In the genomic region with DNA sequence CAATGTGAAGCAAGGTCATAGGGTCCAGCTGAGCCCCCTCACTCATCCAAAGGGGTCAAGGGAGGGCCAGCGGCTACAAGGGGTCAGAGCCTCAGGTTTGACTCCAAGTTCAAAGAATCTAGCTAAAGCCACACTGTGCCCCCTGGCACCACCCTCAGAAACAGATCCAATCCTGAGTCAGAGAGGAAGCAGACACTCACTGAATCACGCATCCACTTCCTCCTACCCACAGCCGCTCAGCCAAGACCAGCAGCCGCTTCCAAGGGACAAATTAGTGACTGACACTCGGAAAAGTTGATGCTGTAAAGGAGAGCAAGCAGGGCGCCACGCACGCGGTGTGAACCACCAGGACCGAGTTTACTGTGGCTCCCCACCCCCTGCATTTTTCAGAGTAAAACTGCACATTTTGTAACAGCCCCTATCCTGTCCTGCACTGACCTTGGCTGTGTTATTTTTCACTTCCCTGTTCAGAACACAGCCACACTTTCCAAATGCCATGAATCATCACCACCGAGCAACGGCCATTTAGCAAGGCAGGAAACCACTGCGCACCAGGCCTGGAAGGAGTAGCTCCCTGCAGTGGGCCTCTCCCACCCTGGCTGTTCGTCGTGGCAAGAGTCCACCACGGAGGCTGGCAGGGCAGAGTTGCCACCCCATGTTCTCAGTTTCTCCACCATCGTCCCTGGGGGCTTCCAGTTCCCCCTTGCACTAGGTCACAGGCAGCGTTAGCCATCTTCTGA, we compare ENCODE assay signal across 1 cellular context.
TF ChIP-seq lines count a peak whose summit lies in the region.

No MANE protein-coding gene starts in this region.

TF ChIP-seq in HepG2, 621 proteins besides CTCF, POLR2A, EP300 and RAD21 (continued from another document and continues in another):
- TF ChIP-seq, protein P1, sequence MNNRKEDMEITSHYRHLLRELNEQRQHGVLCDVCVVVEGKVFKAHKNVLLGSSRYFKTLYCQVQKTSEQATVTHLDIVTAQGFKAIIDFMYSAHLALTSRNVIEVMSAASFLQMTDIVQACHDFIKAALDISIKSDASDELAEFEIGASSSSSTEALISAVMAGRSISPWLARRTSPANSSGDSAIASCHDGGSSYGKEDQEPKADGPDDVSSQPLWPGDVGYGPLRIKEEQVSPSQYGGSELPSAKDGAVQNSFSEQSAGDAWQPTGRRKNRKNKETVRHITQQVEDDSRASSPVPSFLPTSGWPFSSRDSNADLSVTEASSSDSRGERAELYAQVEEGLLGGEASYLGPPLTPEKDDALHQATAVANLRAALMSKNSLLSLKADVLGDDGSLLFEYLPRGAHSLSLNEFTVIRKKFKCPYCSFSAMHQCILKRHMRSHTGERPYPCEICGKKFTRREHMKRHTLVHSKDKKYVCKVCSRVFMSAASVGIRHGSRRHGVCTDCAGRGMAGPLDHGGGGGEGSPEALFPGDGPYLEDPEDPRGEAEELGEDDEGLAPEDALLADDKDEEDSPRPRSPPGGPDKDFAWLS (CRISPR knock-in tag; IDR thresholded peaks at IDR 0.05; ENCODE audit: borderline replicate concordance), result no peak
- TF ChIP-seq ZNF766 (CRISPR knock-in tag; IDR thresholded peaks at IDR 0.05; ENCODE audit: borderline replicate concordance), result peak; percentile 52; the same call in 1 of the 2 replicates
- TF ChIP-seq HNRNPUL1 (IDR thresholded peaks at IDR 0.05; ENCODE audit: low read depth, low read length), result no peak
- TF ChIP-seq, protein P2, sequence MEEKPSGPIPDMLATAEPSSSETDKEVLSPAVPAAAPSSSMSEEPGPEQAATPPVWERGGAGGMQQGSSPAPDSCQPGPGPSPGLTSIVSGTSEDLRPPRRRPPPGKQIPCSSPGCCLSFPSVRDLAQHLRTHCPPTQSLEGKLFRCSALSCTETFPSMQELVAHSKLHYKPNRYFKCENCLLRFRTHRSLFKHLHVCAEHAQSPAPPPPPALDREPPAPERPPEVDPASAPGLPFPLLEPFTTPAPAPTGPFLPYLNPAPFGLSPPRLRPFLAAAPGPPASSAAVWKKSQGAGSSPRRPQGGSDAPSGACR (CRISPR knock-in tag; IDR thresholded peaks at IDR 0.05), result peak; percentile 87; the same call in 1 of the 2 replicates
- no peak for TF ChIP-seq KLF11 (CRISPR knock-in tag; IDR thresholded peaks at IDR 0.05)
- no peak for TF ChIP-seq ZNF550 (CRISPR knock-in tag; IDR thresholded peaks at IDR 0.05; ENCODE audit: borderline replicate concordance)
- no peak for TF ChIP-seq NFYC (CRISPR knock-in tag; IDR thresholded peaks at IDR 0.05)
- TF ChIP-seq ZNF382 (CRISPR knock-in tag; IDR thresholded peaks at IDR 0.05; ENCODE audit: borderline replicate concordance), result no peak
- TF ChIP-seq ZNF136 (CRISPR knock-in tag; IDR thresholded peaks at IDR 0.05; ENCODE audit: low read depth), result no peak
- TF ChIP-seq, protein P3, sequence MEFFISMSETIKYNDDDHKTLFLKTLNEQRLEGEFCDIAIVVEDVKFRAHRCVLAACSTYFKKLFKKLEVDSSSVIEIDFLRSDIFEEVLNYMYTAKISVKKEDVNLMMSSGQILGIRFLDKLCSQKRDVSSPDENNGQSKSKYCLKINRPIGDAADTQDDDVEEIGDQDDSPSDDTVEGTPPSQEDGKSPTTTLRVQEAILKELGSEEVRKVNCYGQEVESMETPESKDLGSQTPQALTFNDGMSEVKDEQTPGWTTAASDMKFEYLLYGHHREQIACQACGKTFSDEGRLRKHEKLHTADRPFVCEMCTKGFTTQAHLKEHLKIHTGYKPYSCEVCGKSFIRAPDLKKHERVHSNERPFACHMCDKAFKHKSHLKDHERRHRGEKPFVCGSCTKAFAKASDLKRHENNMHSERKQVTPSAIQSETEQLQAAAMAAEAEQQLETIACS (CRISPR knock-in tag; IDR thresholded peaks at IDR 0.05), result 0 out of 2 replicates have a peak, but pooled peaks have one; percentile 7
- TF ChIP-seq, protein P4, sequence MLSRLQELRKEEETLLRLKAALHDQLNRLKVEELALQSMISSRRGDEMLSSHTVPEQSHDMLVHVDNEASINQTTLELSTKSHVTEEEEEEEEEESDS (CRISPR knock-in tag; IDR thresholded peaks at IDR 0.05; ENCODE audit: borderline replicate concordance), result no peak
- TF ChIP-seq, protein P5, sequence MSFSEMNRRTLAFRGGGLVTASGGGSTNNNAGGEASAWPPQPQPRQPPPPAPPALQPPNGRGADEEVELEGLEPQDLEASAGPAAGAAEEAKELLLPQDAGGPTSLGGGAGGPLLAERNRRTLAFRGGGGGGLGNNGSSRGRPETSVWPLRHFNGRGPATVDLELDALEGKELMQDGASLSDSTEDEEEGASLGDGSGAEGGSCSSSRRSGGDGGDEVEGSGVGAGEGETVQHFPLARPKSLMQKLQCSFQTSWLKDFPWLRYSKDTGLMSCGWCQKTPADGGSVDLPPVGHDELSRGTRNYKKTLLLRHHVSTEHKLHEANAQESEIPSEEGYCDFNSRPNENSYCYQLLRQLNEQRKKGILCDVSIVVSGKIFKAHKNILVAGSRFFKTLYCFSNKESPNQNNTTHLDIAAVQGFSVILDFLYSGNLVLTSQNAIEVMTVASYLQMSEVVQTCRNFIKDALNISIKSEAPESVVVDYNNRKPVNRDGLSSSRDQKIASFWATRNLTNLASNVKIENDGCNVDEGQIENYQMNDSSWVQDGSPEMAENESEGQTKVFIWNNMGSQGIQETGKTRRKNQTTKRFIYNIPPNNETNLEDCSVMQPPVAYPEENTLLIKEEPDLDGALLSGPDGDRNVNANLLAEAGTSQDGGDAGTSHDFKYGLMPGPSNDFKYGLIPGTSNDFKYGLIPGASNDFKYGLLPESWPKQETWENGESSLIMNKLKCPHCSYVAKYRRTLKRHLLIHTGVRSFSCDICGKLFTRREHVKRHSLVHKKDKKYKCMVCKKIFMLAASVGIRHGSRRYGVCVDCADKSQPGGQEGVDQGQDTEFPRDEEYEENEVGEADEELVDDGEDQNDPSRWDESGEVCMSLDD (CRISPR knock-in tag; IDR thresholded peaks at IDR 0.05; ENCODE audit: borderline replicate concordance), result no peak
- no peak for TF ChIP-seq SIN3A (IDR thresholded peaks at IDR 0.05; ENCODE audit: borderline replicate concordance, low read depth, low read length)
- 0 out of 2 replicates have a peak, but pooled peaks have one; percentile 62 for TF ChIP-seq TOPORS (CRISPR knock-in tag; IDR thresholded peaks at IDR 0.05)
- peak; percentile 10; the same call in 1 of the 2 replicates for TF ChIP-seq STAG1 (CRISPR knock-in tag; IDR thresholded peaks at IDR 0.05)
- TF ChIP-seq NR2C2 (CRISPR knock-in tag; IDR thresholded peaks at IDR 0.05; ENCODE audit: borderline replicate concordance), result peak; percentile 83
- TF ChIP-seq NFKBIZ (CRISPR knock-in tag; IDR thresholded peaks at IDR 0.05), result 0 out of 2 replicates have a peak, but pooled peaks have one; percentile 20
- peak; percentile 73; the same call in 1 of the 2 replicates for TF ChIP-seq ZNF546 (CRISPR knock-in tag; conservative IDR thresholded peaks at IDR 0.05)
- TF ChIP-seq ZZZ3 (CRISPR knock-in tag; IDR thresholded peaks at IDR 0.05; ENCODE audit: borderline replicate concordance), result no peak
- no peak; the same call in 1 of the 2 replicates for TF ChIP-seq KAT7 (CRISPR knock-in tag; IDR thresholded peaks at IDR 0.05; ENCODE audit: borderline replicate concordance)
- TF ChIP-seq GTF3A (CRISPR knock-in tag; conservative IDR thresholded peaks at IDR 0.05), result no peak
- peak; percentile 37 for TF ChIP-seq JUND (CRISPR knock-in tag; IDR thresholded peaks at IDR 0.05)
- no peak for TF ChIP-seq PLRG1 (conservative IDR thresholded peaks at IDR 0.05)
- TF ChIP-seq, protein P6, sequence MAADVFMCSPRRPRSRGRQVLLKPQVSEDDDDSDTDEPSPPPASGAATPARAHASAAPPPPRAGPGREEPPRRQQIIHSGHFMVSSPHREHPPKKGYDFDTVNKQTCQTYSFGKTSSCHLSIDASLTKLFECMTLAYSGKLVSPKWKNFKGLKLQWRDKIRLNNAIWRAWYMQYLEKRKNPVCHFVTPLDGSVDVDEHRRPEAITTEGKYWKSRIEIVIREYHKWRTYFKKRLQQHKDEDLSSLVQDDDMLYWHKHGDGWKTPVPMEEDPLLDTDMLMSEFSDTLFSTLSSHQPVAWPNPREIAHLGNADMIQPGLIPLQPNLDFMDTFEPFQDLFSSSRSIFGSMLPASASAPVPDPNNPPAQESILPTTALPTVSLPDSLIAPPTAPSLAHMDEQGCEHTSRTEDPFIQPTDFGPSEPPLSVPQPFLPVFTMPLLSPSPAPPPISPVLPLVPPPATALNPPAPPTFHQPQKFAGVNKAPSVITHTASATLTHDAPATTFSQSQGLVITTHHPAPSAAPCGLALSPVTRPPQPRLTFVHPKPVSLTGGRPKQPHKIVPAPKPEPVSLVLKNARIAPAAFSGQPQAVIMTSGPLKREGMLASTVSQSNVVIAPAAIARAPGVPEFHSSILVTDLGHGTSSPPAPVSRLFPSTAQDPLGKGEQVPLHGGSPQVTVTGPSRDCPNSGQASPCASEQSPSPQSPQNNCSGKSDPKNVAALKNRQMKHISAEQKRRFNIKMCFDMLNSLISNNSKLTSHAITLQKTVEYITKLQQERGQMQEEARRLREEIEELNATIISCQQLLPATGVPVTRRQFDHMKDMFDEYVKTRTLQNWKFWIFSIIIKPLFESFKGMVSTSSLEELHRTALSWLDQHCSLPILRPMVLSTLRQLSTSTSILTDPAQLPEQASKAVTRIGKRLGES (CRISPR knock-in tag; IDR thresholded peaks at IDR 0.05; ENCODE audit: borderline replicate concordance), result no peak
- TF ChIP-seq, protein P7, sequence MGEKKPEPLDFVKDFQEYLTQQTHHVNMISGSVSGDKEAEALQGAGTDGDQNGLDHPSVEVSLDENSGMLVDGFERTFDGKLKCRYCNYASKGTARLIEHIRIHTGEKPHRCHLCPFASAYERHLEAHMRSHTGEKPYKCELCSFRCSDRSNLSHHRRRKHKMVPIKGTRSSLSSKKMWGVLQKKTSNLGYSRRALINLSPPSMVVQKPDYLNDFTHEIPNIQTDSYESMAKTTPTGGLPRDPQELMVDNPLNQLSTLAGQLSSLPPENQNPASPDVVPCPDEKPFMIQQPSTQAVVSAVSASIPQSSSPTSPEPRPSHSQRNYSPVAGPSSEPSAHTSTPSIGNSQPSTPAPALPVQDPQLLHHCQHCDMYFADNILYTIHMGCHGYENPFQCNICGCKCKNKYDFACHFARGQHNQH (CRISPR knock-in tag; IDR thresholded peaks at IDR 0.05), result peak; percentile 69; the same call in 1 of the 2 replicates
- TF ChIP-seq HNF4G (IDR thresholded peaks at IDR 0.05; ENCODE audit: borderline replicate concordance, low read depth, low read length), result no peak
- no peak for TF ChIP-seq HNF4G (CRISPR knock-in tag; IDR thresholded peaks at IDR 0.05; ENCODE audit: borderline replicate concordance, low read depth)
- no peak for TF ChIP-seq TCF12 (IDR thresholded peaks at IDR 0.05)
- no peak; the same call in 1 of the 2 replicates for TF ChIP-seq TCF12 (CRISPR knock-in tag; IDR thresholded peaks at IDR 0.05)
- TF ChIP-seq, protein P8, sequence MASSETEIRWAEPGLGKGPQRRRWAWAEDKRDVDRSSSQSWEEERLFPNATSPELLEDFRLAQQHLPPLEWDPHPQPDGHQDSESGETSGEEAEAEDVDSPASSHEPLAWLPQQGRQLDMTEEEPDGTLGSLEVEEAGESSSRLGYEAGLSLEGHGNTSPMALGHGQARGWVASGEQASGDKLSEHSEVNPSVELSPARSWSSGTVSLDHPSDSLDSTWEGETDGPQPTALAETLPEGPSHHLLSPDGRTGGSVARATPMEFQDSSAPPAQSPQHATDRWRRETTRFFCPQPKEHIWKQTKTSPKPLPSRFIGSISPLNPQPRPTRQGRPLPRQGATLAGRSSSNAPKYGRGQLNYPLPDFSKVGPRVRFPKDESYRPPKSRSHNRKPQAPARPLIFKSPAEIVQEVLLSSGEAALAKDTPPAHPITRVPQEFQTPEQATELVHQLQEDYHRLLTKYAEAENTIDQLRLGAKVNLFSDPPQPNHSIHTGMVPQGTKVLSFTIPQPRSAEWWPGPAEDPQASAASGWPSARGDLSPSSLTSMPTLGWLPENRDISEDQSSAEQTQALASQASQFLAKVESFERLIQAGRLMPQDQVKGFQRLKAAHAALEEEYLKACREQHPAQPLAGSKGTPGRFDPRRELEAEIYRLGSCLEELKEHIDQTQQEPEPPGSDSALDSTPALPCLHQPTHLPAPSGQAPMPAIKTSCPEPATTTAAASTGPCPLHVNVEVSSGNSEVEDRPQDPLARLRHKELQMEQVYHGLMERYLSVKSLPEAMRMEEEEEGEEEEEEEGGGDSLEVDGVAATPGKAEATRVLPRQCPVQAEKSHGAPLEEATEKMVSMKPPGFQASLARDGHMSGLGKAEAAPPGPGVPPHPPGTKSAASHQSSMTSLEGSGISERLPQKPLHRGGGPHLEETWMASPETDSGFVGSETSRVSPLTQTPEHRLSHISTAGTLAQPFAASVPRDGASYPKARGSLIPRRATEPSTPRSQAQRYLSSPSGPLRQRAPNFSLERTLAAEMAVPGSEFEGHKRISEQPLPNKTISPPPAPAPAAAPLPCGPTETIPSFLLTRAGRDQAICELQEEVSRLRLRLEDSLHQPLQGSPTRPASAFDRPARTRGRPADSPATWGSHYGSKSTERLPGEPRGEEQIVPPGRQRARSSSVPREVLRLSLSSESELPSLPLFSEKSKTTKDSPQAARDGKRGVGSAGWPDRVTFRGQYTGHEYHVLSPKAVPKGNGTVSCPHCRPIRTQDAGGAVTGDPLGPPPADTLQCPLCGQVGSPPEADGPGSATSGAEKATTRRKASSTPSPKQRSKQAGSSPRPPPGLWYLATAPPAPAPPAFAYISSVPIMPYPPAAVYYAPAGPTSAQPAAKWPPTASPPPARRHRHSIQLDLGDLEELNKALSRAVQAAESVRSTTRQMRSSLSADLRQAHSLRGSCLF (CRISPR knock-in tag; IDR thresholded peaks at IDR 0.05; ENCODE audit: borderline replicate concordance), result no peak
- peak; percentile 77 for TF ChIP-seq ZNF792 (CRISPR knock-in tag; IDR thresholded peaks at IDR 0.05)
- TF ChIP-seq CEBPG (CRISPR knock-in tag; IDR thresholded peaks at IDR 0.05), result peak; percentile 22
- 0 out of 2 replicates have a peak, but pooled peaks have one; percentile 11 for TF ChIP-seq NFE2L2 (IDR thresholded peaks at IDR 0.05; ENCODE audit: low read length)
- TF ChIP-seq, protein P9, sequence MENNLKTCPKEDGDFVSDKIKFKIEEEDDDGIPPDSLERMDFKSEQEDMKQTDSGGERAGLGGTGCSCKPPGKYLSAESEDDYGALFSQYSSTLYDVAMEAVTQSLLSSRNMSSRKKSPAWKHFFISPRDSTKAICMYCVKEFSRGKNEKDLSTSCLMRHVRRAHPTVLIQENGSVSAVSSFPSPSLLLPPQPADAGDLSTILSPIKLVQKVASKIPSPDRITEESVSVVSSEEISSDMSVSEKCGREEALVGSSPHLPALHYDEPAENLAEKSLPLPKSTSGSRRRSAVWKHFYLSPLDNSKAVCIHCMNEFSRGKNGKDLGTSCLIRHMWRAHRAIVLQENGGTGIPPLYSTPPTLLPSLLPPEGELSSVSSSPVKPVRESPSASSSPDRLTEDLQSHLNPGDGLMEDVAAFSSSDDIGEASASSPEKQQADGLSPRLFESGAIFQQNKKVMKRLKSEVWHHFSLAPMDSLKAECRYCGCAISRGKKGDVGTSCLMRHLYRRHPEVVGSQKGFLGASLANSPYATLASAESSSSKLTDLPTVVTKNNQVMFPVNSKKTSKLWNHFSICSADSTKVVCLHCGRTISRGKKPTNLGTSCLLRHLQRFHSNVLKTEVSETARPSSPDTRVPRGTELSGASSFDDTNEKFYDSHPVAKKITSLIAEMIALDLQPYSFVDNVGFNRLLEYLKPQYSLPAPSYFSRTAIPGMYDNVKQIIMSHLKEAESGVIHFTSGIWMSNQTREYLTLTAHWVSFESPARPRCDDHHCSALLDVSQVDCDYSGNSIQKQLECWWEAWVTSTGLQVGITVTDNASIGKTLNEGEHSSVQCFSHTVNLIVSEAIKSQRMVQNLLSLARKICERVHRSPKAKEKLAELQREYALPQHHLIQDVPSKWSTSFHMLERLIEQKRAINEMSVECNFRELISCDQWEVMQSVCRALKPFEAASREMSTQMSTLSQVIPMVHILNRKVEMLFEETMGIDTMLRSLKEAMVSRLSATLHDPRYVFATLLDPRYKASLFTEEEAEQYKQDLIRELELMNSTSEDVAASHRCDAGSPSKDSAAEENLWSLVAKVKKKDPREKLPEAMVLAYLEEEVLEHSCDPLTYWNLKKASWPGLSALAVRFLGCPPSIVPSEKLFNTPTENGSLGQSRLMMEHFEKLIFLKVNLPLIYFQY (CRISPR knock-in tag; IDR thresholded peaks at IDR 0.05; ENCODE audit: borderline replicate concordance), result peak; percentile 13; the same call in 1 of the 2 replicates
- 0 out of 2 replicates have a peak, but pooled peaks have one; percentile 16 for TF ChIP-seq POGZ (CRISPR knock-in tag; IDR thresholded peaks at IDR 0.05)
